8 cellular contexts compared by ENCODE assay signal in genomic region chr5:150544606-150545219, GRCh38.
DNase-seq lines count a peak whose midpoint lies in the region; ATAC-seq and TF ChIP-seq lines count a peak whose summit lies in the region.

No MANE protein-coding gene starts in this region.

- H3K36me3 ChIP-seq in iPS DF 6.9 (ENCODE audit: control insufficient read depth, insufficient read depth, low read length): peaks cover 26% of the 10 kb centered on the region

- WGBS in iPS DF 6.9 (ENCODE audit: insufficient coverage, insufficient read length): no CpG with 5 or more reads among the region's 8 CpGs

- peak; percentile 24 for DNase-seq in GF-D8 (lab: John Stamatoyannopoulos, UW)
- DNase-seq in Kasumi-1 (lab: John Stamatoyannopoulos, UW): peak; percentile 63 to 75
- peak; percentile 22 for DNase-seq in T-helper 9 cell
- peak; percentile 39 for DNase-seq in astrocyte of the spinal cord (ENCODE audit: low read depth, low spot score)
- peak; percentile 68 for DNase-seq in iPS DF 6.9 (ENCODE audit: low read depth, low spot score)
- DNase-seq in stimulated activated CD4-positive, alpha-beta T cell treated with anti-CD3 and anti-CD28 coated beads, Interleukin-1b, Interleukin-23, amount 100 ng/mL, for 24 hours (ENCODE audit: low read depth in 4 of 4, low spot score in 1 of 4): peak; percentile 13 to 49 (median 41)
- DNase-seq in cerebellar nuclear complex (lab: John Stamatoyannopoulos, UW): no peak

- TF ChIP-seq CTCF in astrocyte of the spinal cord (IDR thresholded peaks at IDR 0.05; ENCODE audit: low read depth, low read length): peak; percentile 84

- in situ Hi-C loops in astrocyte of the spinal cord (cut with HindIII; ENCODE audit: low sequenced_read_pairs): no loop called here

- no peaks in the 10 kb centered on the region for H3K4me1 ChIP-seq in iPS DF 6.9 (ENCODE audit: control insufficient read depth, insufficient read depth, low read length)

- ATAC-seq in GM21717 (IDR thresholded peaks at IDR 0.05; ENCODE audit: unreplicated experiment): peak; percentile 85

- H3K4me3 ChIP-seq in astrocyte of the spinal cord (ENCODE audit: low read depth, low read length): no peak overlapping the region
- H3K4me3 ChIP-seq in iPS DF 6.9 (ENCODE audit: low read length): no peak overlapping the region

- H3K27me3 ChIP-seq in iPS DF 6.9 (ENCODE audit: control insufficient read depth, insufficient read depth, low read length): no peaks in the 10 kb centered on the region

- no peak overlapping the region for H3K27ac ChIP-seq in iPS DF 6.9 (ENCODE audit: low read length)

- H3K9me3 ChIP-seq in iPS DF 6.9 (ENCODE audit: control insufficient read depth, insufficient read depth, low read length): no peaks in the 10 kb centered on the region

Comparison
In these comparisons a context has a peak if more than half of its experiments do, and no peak if none do; other contexts are left out.
1. DNase-seq: peak in GF-D8 (single experiment), Kasumi-1 (2 of 2), T-helper 9 cell (single experiment), astrocyte of the spinal cord (single experiment), iPS DF 6.9 (single experiment) and stimulated activated CD4-positive, alpha-beta T cell treated with anti-CD3 and anti-CD28 coated beads, Interleukin-1b, Interleukin-23, amount 100 ng/mL, for 24 hours (4 of 4); none in cerebellar nuclear complex (0 of 2).